Comparison of ENCODE assay signal across 1 cellular context in genomic region chr1:98054786-98055185, GRCh38.
TF ChIP-seq lines count a peak whose summit lies in the region.

No MANE protein-coding gene starts in this region.

TF ChIP-seq in endothelial cell of umbilical vein, 7 proteins besides CTCF, POLR2A, EP300 and RAD21 (continued from another document):
- no peak for TF ChIP-seq FOS (IDR thresholded peaks at IDR 0.05; ENCODE audit: borderline replicate concordance, insufficient read depth, low read length)
- TF ChIP-seq POLR2AphosphoS5 (IDR thresholded peaks at IDR 0.05; ENCODE audit: insufficient read depth, low read depth, low read length) = no peak
- TF ChIP-seq MAX (IDR thresholded peaks at IDR 0.05; ENCODE audit: insufficient read depth, insufficient read length) = no peak
